Comparison of ENCODE assay signal across 27 cellular contexts in the genomic region with DNA sequence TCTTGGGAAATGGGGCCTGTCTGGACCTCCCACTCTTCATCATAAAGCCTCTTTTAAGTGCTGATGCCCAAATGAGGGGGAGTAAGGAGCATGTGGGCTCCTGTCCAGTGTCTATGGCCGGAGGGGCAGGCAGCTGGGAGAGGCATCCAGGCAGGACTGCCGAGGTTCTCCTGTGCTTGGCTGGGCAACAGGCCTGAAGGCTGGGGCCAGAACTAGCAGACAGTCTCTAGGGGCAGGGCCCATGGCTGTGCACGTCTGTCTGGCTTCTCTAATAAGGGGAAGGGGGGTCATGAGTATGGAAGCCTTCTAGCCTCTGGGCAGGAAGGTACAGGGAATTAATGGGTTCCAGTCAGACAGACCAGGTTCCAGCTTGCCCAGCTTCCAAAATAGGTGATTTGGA.
"Had no signal": no experiment of that assay in that cellular context is flagged by ENCODE, and none has a peak within 500 bp of the region (broad histone marks: within the 10 kb centered on the region; RNA-seq: fewer than 3 reads in every experiment).

No MANE protein-coding gene starts in this region.

- DNase-seq: dermis blood vessel endothelial cell; effector memory CD4-positive, alpha-beta T cell; erythroblast; foreskin fibroblast; glutamatergic neuron; hypothalamus; immature natural killer cell; mucosa of descending colon; naive B cell; sigmoid colon; stimulated activated CD4-positive, alpha-beta T cell treated with anti-CD3 and anti-CD28 coated beads, Interleukin-2, amount 100 ng/mL, for 24 hours; stimulated activated CD4-positive, alpha-beta T cell treated with anti-CD3 and anti-CD28 coated beads, Interleukin-4, amount 100 ng/mL, for 24 hours; stimulated activated naive CD8-positive, alpha-beta T cell treated with anti-CD3 and anti-CD28 coated beads, Interleukin-15, Interleukin-2, amounts not matched to agents 100 U/mL and 50 U/mL, for 24 hours; substantia nigra; testis; tibial artery had no signal

- FAIRE-seq: keratinocyte had no signal

- H3K4me3 ChIP-seq: coronary artery, lung, mucosa of descending colon, prostate gland, right atrium auricular region, sigmoid colon, testis, tibial artery had no signal

- H3K27ac Mint-ChIP-seq: immature natural killer cell; memory B cell; naive B cell; natural killer cell treated with Interleukin-12 subunit alpha and Interleukin-12 subunit beta and Interleukin-15 and Interleukin-18, amount 100 ng/mL, for 72 hours; stimulated activated memory B cell treated with anti-CD40 and anti-IgM and Interleukin-4, amounts not matched to agents 10 μg/mL and 1 μg/mL and 100 μg/mL, for 72 hours; type B pancreatic cell had no signal

- H3K4me1 Mint-ChIP-seq: immature natural killer cell, naive B cell, neural crest cell had no signal

- H3K4me3 Mint-ChIP-seq: immature natural killer cell; memory B cell; natural killer cell treated with Interleukin-12 subunit alpha and Interleukin-12 subunit beta and Interleukin-15 and Interleukin-18, amount 100 ng/mL, for 72 hours; neural crest cell; stimulated activated memory B cell treated with anti-CD40 and anti-IgM and Interleukin-4, amounts not matched to agents 10 μg/mL and 1 μg/mL and 100 μg/mL, for 72 hours; type B pancreatic cell had no signal

- H3K36me3 ChIP-seq: prostate gland, right atrium auricular region, sigmoid colon, tibial artery had no signal

- H3K36me3 Mint-ChIP-seq: memory B cell; naive B cell; natural killer cell treated with Interleukin-12 subunit alpha and Interleukin-12 subunit beta and Interleukin-15 and Interleukin-18, amount 100 ng/mL, for 72 hours; stimulated activated memory B cell treated with anti-CD40 and anti-IgM and Interleukin-4, amounts not matched to agents 10 μg/mL and 1 μg/mL and 100 μg/mL, for 72 hours; type B pancreatic cell had no signal

- ATAC-seq: left lobe of liver; mucosa of descending colon; stimulated activated memory B cell treated with anti-CD40 and anti-IgM and Interleukin-4, amounts not matched to agents 10 μg/mL and 1 μg/mL and 100 μg/mL, for 72 hours; stimulated activated naive CD8-positive, alpha-beta T cell treated with anti-CD3 and anti-CD28 coated beads, Interleukin-15, Interleukin-2, amounts not matched to agents 100 U/mL and 50 U/mL, for 24 hours had no signal

- H3K9me3 Mint-ChIP-seq: immature natural killer cell; memory B cell; natural killer cell treated with Interleukin-12 subunit alpha and Interleukin-12 subunit beta and Interleukin-15 and Interleukin-18, amount 100 ng/mL, for 72 hours had no signal

- H3K27me3 ChIP-seq: right atrium auricular region, sigmoid colon, testis, tibial artery had no signal
